Comparison of ENCODE assay signal across 16 cellular contexts in the genomic region with DNA sequence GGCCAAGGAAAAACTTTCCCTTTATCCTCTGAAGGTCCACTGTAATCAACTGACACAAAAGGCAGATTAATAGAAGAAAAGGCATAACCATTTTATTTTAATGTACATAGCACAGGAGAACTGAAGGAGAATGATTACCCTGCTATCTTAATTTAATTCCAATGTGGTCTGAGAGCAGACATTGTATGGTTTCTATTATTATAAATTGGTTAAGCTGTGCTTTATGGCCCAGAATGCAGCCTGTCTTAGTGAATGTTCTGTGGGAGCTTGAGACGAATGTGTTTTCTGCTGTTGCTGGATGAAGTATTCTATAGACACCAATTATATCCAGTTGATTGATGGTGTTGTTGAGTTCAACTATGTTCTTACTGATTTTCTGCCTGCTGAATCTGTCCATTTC. TPM values are rescaled to one million over a fixed set of nuclear protein-coding genes. Genes with fewer than 3 reads are reported as not detected.
DNase-seq lines count a peak whose midpoint lies in the region; ATAC-seq and TF ChIP-seq lines count a peak whose summit lies in the region.
"Had no signal": no experiment of that assay in that cellular context is flagged by ENCODE, and none has a peak within 500 bp of the region (broad histone marks: within the 10 kb centered on the region; RNA-seq: fewer than 3 reads in every experiment).

No MANE protein-coding gene starts in this region.

- H3K27ac Mint-ChIP-seq in mesothelial cell of epicardium (peak overlapping the region; percentile 96), type B pancreatic cell (peak overlapping the region; percentile 22)
- H3K27ac Mint-ChIP-seq in stimulated activated effector memory CD8-positive, alpha-beta T cell treated with anti-CD3 and anti-CD28 coated beads, Interleukin-12 subunit alpha, Interleukin-12 subunit beta, amount 100 ng/mL, for 72 hours = no peak overlapping the region

- H3K4me1 Mint-ChIP-seq in mesothelial cell of epicardium (peaks cover 54% of the 10 kb centered on the region), type B pancreatic cell (ENCODE audit: unreplicated experiment) (peaks cover 32% of the 10 kb centered on the region)
- no peaks in the 10 kb centered on the region for H3K4me1 Mint-ChIP-seq in stimulated activated effector memory CD8-positive, alpha-beta T cell treated with anti-CD3 and anti-CD28 coated beads, Interleukin-12 subunit alpha, Interleukin-12 subunit beta, amount 100 ng/mL, for 72 hours

- peaks cover 6% of the 10 kb centered on the region for H3K36me3 Mint-ChIP-seq in mesothelial cell of epicardium
- H3K36me3 Mint-ChIP-seq in type B pancreatic cell = peaks cover 11% of the 10 kb centered on the region
- H3K36me3 Mint-ChIP-seq in stimulated activated effector memory CD8-positive, alpha-beta T cell treated with anti-CD3 and anti-CD28 coated beads, Interleukin-12 subunit alpha, Interleukin-12 subunit beta, amount 100 ng/mL, for 72 hours = no peaks in the 10 kb centered on the region

- H3K27me3 Mint-ChIP-seq in mesothelial cell of epicardium (ENCODE audit: low read depth) (no peaks in the 10 kb centered on the region), type B pancreatic cell (no peaks in the 10 kb centered on the region)

- TF ChIP-seq CTCF in mesothelial cell of epicardium (IDR thresholded peaks at IDR 0.05; ENCODE audit: unreplicated experiment) (no peak), type B pancreatic cell (conservative IDR thresholded peaks at IDR 0.05) (no peak)

- DNase-seq in NCI-H2227 (lab: John Stamatoyannopoulos, UW; ENCODE audit: unreplicated experiment) (peak; percentile 14), mesothelial cell of epicardium (ENCODE audit: low spot score in 2 of 2, unreplicated experiment in 2 of 2) (no peak), type B pancreatic cell (ENCODE audit: extremely low spot score, unreplicated experiment) (no peak), NCI-H2171 (lab: John Stamatoyannopoulos, UW) (no peak), NCI-H2029 treated with DMSO at 0.1 percent for 48 hours (lab: John Stamatoyannopoulos, UW) (no peak)
- DNase-seq in stimulated activated CD4-positive, alpha-beta T cell treated with anti-CD3 and anti-CD28 coated beads, Interleukin-12 subunit alpha, Interleukin-12 subunit beta, amount 100 ng/mL, for 4 hours = no peak
- no peak for DNase-seq in stimulated activated effector memory CD8-positive, alpha-beta T cell treated with anti-CD3 and anti-CD28 coated beads, Interleukin-12 subunit alpha, Interleukin-12 subunit beta, amount 100 ng/mL, for 72 hours (ENCODE audit: low spot score in 2 of 2)
- DNase-seq: ACHN; Calu3; CD4-positive, alpha-beta memory T cell; DND-41; EL; GM23248; HCEC 1CT had no signal

- H3K4me3 Mint-ChIP-seq in mesothelial cell of epicardium (no peak overlapping the region), type B pancreatic cell (no peak overlapping the region)
- no peak overlapping the region for H3K4me3 Mint-ChIP-seq in stimulated activated effector memory CD8-positive, alpha-beta T cell treated with anti-CD3 and anti-CD28 coated beads, Interleukin-12 subunit alpha, Interleukin-12 subunit beta, amount 100 ng/mL, for 72 hours
- H3K4me3 Mint-ChIP-seq: CD4-positive, alpha-beta memory T cell had no signal

- ATAC-seq in SK-N-SH treated with all-trans-retinoic acid at 6 μM for 48 hours = peak; percentile 80
- ATAC-seq in stimulated activated effector memory CD8-positive, alpha-beta T cell treated with anti-CD3 and anti-CD28 coated beads, Interleukin-12 subunit alpha, Interleukin-12 subunit beta, amount 100 ng/mL, for 72 hours = no peak
- ATAC-seq: GM12878 had no signal

- H3K9me3 Mint-ChIP-seq in mesothelial cell of epicardium = no peaks in the 10 kb centered on the region
- no peaks in the 10 kb centered on the region for H3K9me3 Mint-ChIP-seq in type B pancreatic cell
- H3K9me3 Mint-ChIP-seq in stimulated activated effector memory CD8-positive, alpha-beta T cell treated with anti-CD3 and anti-CD28 coated beads, Interleukin-12 subunit alpha, Interleukin-12 subunit beta, amount 100 ng/mL, for 72 hours = no peaks in the 10 kb centered on the region
- H3K9me3 Mint-ChIP-seq: CD4-positive, alpha-beta memory T cell had no signal

TF ChIP-seq in SK-N-SH treated with all-trans-retinoic acid at 6 μM for 48 hours, 23 proteins besides CTCF, POLR2A, EP300 and RAD21 (continues in another document):
- TF ChIP-seq ZNF8 (CRISPR knock-in tag; IDR thresholded peaks at IDR 0.05) = no peak
- no peak for TF ChIP-seq RARB (CRISPR knock-in tag; IDR thresholded peaks at IDR 0.05)
- TF ChIP-seq CSDC2 (CRISPR knock-in tag; IDR thresholded peaks at IDR 0.05) = no peak
- no peak for TF ChIP-seq BACH2 (CRISPR knock-in tag; IDR thresholded peaks at IDR 0.05; ENCODE audit: borderline replicate concordance)
- no peak for TF ChIP-seq ISL1 (CRISPR knock-in tag; IDR thresholded peaks at IDR 0.05)
- no peak for TF ChIP-seq ARNTL (CRISPR knock-in tag; IDR thresholded peaks at IDR 0.05; ENCODE audit: borderline replicate concordance, low read depth)
- TF ChIP-seq, protein P1, sequence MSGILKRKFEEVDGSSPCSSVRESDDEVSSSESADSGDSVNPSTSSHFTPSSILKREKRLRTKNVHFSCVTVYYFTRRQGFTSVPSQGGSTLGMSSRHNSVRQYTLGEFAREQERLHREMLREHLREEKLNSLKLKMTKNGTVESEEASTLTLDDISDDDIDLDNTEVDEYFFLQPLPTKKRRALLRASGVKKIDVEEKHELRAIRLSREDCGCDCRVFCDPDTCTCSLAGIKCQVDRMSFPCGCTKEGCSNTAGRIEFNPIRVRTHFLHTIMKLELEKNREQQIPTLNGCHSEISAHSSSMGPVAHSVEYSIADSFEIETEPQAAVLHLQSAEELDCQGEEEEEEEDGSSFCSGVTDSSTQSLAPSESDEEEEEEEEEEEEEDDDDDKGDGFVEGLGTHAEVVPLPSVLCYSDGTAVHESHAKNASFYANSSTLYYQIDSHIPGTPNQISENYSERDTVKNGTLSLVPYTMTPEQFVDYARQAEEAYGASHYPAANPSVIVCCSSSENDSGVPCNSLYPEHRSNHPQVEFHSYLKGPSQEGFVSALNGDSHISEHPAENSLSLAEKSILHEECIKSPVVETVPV (CRISPR knock-in tag; IDR thresholded peaks at IDR 0.05) = peak; percentile 48; the same call in 1 of the 2 replicates
- TF ChIP-seq, protein P2, sequence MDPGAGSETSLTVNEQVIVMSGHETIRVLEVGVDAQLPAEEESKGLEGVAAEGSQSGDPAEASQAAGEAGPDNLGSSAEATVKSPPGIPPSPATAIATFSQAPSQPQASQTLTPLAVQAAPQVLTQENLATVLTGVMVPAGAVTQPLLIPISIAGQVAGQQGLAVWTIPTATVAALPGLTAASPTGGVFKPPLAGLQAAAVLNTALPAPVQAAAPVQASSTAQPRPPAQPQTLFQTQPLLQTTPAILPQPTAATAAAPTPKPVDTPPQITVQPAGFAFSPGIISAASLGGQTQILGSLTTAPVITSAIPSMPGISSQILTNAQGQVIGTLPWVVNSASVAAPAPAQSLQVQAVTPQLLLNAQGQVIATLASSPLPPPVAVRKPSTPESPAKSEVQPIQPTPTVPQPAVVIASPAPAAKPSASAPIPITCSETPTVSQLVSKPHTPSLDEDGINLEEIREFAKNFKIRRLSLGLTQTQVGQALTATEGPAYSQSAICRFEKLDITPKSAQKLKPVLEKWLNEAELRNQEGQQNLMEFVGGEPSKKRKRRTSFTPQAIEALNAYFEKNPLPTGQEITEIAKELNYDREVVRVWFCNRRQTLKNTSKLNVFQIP (CRISPR knock-in tag; IDR thresholded peaks at IDR 0.05; ENCODE audit: borderline replicate concordance, low read depth) = no peak
- no peak for TF ChIP-seq ZFP3 (CRISPR knock-in tag; IDR thresholded peaks at IDR 0.05)
- peak; percentile 48; the same call in 1 of the 2 replicates for TF ChIP-seq ZC3H10 (CRISPR knock-in tag; IDR thresholded peaks at IDR 0.05)
- no peak for TF ChIP-seq ZNF70 (CRISPR knock-in tag; IDR thresholded peaks at IDR 0.05)
- TF ChIP-seq, protein P3, sequence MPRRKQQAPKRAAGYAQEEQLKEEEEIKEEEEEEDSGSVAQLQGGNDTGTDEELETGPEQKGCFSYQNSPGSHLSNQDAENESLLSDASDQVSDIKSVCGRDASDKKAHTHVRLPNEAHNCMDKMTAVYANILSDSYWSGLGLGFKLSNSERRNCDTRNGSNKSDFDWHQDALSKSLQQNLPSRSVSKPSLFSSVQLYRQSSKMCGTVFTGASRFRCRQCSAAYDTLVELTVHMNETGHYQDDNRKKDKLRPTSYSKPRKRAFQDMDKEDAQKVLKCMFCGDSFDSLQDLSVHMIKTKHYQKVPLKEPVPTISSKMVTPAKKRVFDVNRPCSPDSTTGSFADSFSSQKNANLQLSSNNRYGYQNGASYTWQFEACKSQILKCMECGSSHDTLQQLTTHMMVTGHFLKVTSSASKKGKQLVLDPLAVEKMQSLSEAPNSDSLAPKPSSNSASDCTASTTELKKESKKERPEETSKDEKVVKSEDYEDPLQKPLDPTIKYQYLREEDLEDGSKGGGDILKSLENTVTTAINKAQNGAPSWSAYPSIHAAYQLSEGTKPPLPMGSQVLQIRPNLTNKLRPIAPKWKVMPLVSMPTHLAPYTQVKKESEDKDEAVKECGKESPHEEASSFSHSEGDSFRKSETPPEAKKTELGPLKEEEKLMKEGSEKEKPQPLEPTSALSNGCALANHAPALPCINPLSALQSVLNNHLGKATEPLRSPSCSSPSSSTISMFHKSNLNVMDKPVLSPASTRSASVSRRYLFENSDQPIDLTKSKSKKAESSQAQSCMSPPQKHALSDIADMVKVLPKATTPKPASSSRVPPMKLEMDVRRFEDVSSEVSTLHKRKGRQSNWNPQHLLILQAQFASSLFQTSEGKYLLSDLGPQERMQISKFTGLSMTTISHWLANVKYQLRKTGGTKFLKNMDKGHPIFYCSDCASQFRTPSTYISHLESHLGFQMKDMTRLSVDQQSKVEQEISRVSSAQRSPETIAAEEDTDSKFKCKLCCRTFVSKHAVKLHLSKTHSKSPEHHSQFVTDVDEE (CRISPR knock-in tag; IDR thresholded peaks at IDR 0.05) = peak; percentile 57; the same call in 1 of the 2 replicates
- TF ChIP-seq SNAI2 (CRISPR knock-in tag; IDR thresholded peaks at IDR 0.05) = no peak
- TF ChIP-seq TCF4 (CRISPR knock-in tag; IDR thresholded peaks at IDR 0.05; ENCODE audit: borderline replicate concordance) = peak; percentile 83
- TF ChIP-seq ZFP30 (CRISPR knock-in tag; IDR thresholded peaks at IDR 0.05) = no peak

RNA-seq across cellular contexts. Expression of a gene that starts 25.0 kb away (rescaled TPM):
- 786 to 841 TPM (median 827 TPM) in 3 replicates for total RNA-seq in mesothelial cell of epicardium
- 192 and 706 TPM in 2 replicates for total RNA-seq in type B pancreatic cell (ENCODE audit: low replicate concordance)
